ENCODE assay signal across 1 cellular context in genomic region chr15:67839929-67840746, GRCh38.
TF ChIP-seq lines count a peak whose summit lies in the region.

Gene RNU6-1, minus strand, starts transcription at chr15:67840045.

TF ChIP-seq in K562, 482 proteins besides CTCF, POLR2A, EP300 and RAD21 (continued from another document and continues in another):
- peak; percentile 87 to 91 for TF ChIP-seq MNT (conservative IDR thresholded peaks at IDR 0.05)
- no peak for TF ChIP-seq CBX5 (IDR thresholded peaks at IDR 0.05; ENCODE audit: borderline replicate concordance, low read depth)
- TF ChIP-seq UBTF (IDR thresholded peaks at IDR 0.05; ENCODE audit: borderline replicate concordance in 1 of 2, low read depth in 2 of 2, low read length in 2 of 2): 0 out of 4 replicates have a peak, but pooled peaks of 1 of the 2 experiments have one; percentile 19
- no peak for TF ChIP-seq NFATC3 (IDR thresholded peaks at IDR 0.05)
- TF ChIP-seq TCF15 (CRISPR knock-in tag; IDR thresholded peaks at IDR 0.05): no peak
- no peak for TF ChIP-seq ZSCAN32 (CRISPR knock-in tag; IDR thresholded peaks at IDR 0.05)
- no peak for TF ChIP-seq THRB (CRISPR knock-in tag; conservative IDR thresholded peaks at IDR 0.05)
- TF ChIP-seq FOXA1 (IDR thresholded peaks at IDR 0.05; ENCODE audit: borderline replicate concordance): no peak
- no peak for TF ChIP-seq ZNF184 (CRISPR knock-in tag; IDR thresholded peaks at IDR 0.05)
- TF ChIP-seq ZC3H4 (CRISPR knock-in tag; IDR thresholded peaks at IDR 0.05; ENCODE audit: borderline replicate concordance): no peak
- TF ChIP-seq IFI16 (CRISPR knock-in tag; IDR thresholded peaks at IDR 0.05): no peak
- TF ChIP-seq NCOR1 (IDR thresholded peaks at IDR 0.05): no peak; the same call in 1 of the 2 replicates
- peak; percentile 98 for TF ChIP-seq TBP (optimal IDR thresholded peaks at IDR 0.05; ENCODE audit: low read depth, low read length)
- TF ChIP-seq HLTF (IDR thresholded peaks at IDR 0.05): no peak
- peak; percentile 93 for TF ChIP-seq KDM5B (IDR thresholded peaks at IDR 0.05; ENCODE audit: insufficient replicate concordance, low read depth, low read length)
- TF ChIP-seq ATF7 (IDR thresholded peaks at IDR 0.05): peak; percentile 79
- TF ChIP-seq FOXK1 (CRISPR knock-in tag; IDR thresholded peaks at IDR 0.05; ENCODE audit: borderline replicate concordance): no peak; the same call in 1 of the 2 replicates
- TF ChIP-seq CHD2 (IDR thresholded peaks at IDR 0.05; ENCODE audit: low read depth, low read length): no peak
- no peak for TF ChIP-seq ZNF785 (CRISPR knock-in tag; IDR thresholded peaks at IDR 0.05)
- no peak for TF ChIP-seq ID3 (CRISPR knock-in tag; IDR thresholded peaks at IDR 0.05)
- no peak for TF ChIP-seq ID3 (tag; IDR thresholded peaks at IDR 0.05)
- TF ChIP-seq ATF6 (CRISPR knock-in tag; IDR thresholded peaks at IDR 0.05): no peak
- TF ChIP-seq JUNB (CRISPR knock-in tag; conservative IDR thresholded peaks at IDR 0.05): no peak
- TF ChIP-seq EGR1 (conservative IDR thresholded peaks at IDR 0.05): no peak
- TF ChIP-seq SIRT6 (IDR thresholded peaks at IDR 0.05; ENCODE audit: low read depth, low read length): no peak
- TF ChIP-seq ATF2 (CRISPR knock-in tag; IDR thresholded peaks at IDR 0.05): no peak
- TF ChIP-seq STAG1 (CRISPR knock-in tag; IDR thresholded peaks at IDR 0.05; ENCODE audit: borderline replicate concordance): no peak; the same call in 1 of the 2 replicates
- TF ChIP-seq ETS2 (tag; IDR thresholded peaks at IDR 0.05; ENCODE audit: borderline replicate concordance, poor library complexity, severe bottlenecking): no peak
- TF ChIP-seq RBM15 (IDR thresholded peaks at IDR 0.05; ENCODE audit: insufficient read depth, low read length): no peak
- no peak for TF ChIP-seq TCFL5 (CRISPR knock-in tag; conservative IDR thresholded peaks at IDR 0.05)
- no peak for TF ChIP-seq ZBTB12 (CRISPR knock-in tag; IDR thresholded peaks at IDR 0.05)
- peak; percentile 68 for TF ChIP-seq NKRF (IDR thresholded peaks at IDR 0.05; ENCODE audit: borderline replicate concordance)
- TF ChIP-seq ESRRA (IDR thresholded peaks at IDR 0.05; ENCODE audit: borderline replicate concordance, low read depth): peak; percentile 56
- TF ChIP-seq MBD1 (CRISPR knock-in tag; IDR thresholded peaks at IDR 0.05): no peak
- peak; percentile 52; the same call in 1 of the 2 replicates for TF ChIP-seq FOXP1 (CRISPR knock-in tag; IDR thresholded peaks at IDR 0.05)
- TF ChIP-seq PHB (CRISPR knock-in tag; IDR thresholded peaks at IDR 0.05): peak; percentile 29; the same call in 1 of the 2 replicates
- TF ChIP-seq SFPQ (IDR thresholded peaks at IDR 0.05; ENCODE audit: low read depth, low read length): no peak
- no peak for TF ChIP-seq ADNP (tag; IDR thresholded peaks at IDR 0.05)
- TF ChIP-seq PHTF2 (CRISPR knock-in tag; IDR thresholded peaks at IDR 0.05): no peak
- TF ChIP-seq RBFOX2 (IDR thresholded peaks at IDR 0.05; ENCODE audit: low read depth, low read length): peak; percentile 98
